ENCODE assay signal across 20 cellular contexts in genomic region chr18:9221040-9221439, GRCh38.
"Had no signal": no experiment of that assay in that cellular context is flagged by ENCODE, and none has a peak within 500 bp of the region (broad histone marks: within the 10 kb centered on the region; RNA-seq: fewer than 3 reads in every experiment).

No MANE protein-coding gene starts in this region.

- H3K9me3 ChIP-seq: body of pancreas, esophagus squamous epithelium, transverse colon had no signal

- H3K27ac ChIP-seq: body of pancreas, esophagus squamous epithelium, transverse colon had no signal

- H3K4me3 Mint-ChIP-seq: immature natural killer cell, naive B cell had no signal

- H3K9me3 Mint-ChIP-seq: immature natural killer cell, naive B cell had no signal

- DNase-seq: activated naive CD4-positive, alpha-beta T cell treated with anti-CD3 and anti-CD28 coated beads, Interleukin-2, amount 50 U/mL, for 16 hours; amniotic stem cell; body of pancreas; central memory CD4-positive, alpha-beta T cell; cortex of kidney; effector CD4-positive, alpha-beta T cell; esophagus squamous epithelium; head of caudate nucleus; immature natural killer cell; left cardiac atrium; naive B cell; occipital lobe; right cardiac atrium; small intestine; stimulated activated CD4-positive, alpha-beta T cell treated with anti-CD3 and anti-CD28 coated beads, Interleukin-4, amount 100 ng/mL, for 4 hours; stimulated activated CD8-positive, alpha-beta memory T cell treated with anti-CD3 and anti-CD28 coated beads, Interleukin-4, amount 100 ng/mL, for 48 hours; stimulated activated naive CD8-positive, alpha-beta T cell treated with anti-CD3 and anti-CD28 coated beads, Interleukin-15, Interleukin-2, amounts not matched to agents 100 U/mL and 50 U/mL, for 24 hours; transverse colon had no signal

- H3K27me3 Mint-ChIP-seq: naive B cell had no signal

- ATAC-seq: activated CD4-positive, CD25-positive, alpha-beta regulatory T cell treated with anti-CD3 and anti-CD28 coated beads, Interleukin-2, amount 50 U/mL, for 24 hours; body of pancreas; left cardiac atrium; right cardiac atrium; stimulated activated naive CD8-positive, alpha-beta T cell treated with anti-CD3 and anti-CD28 coated beads, Interleukin-15, Interleukin-2, amounts not matched to agents 100 U/mL and 50 U/mL, for 24 hours had no signal

- H3K4me3 ChIP-seq: body of pancreas, esophagus squamous epithelium, lung, transverse colon had no signal

- H3K27me3 ChIP-seq: body of pancreas, esophagus squamous epithelium, transverse colon had no signal

- H3K4me1 ChIP-seq: body of pancreas, esophagus squamous epithelium, transverse colon had no signal
